In genomic region chr13:39874331-39875055, GRCh38 we compare ENCODE assay signal across 25 cellular contexts.
A peak's percentile ranks its signal among the peaks of the same experiment; 100 is the strongest.
DNase-seq lines count a peak whose midpoint lies in the region; ATAC-seq, FAIRE-seq and TF ChIP-seq lines count a peak whose summit lies in the region.
"Had no signal": no experiment of that assay in that cellular context is flagged by ENCODE, and none has a peak within 500 bp of the region (broad histone marks: within the 10 kb centered on the region; RNA-seq: fewer than 3 reads in every experiment).

No MANE protein-coding gene starts in this region.

- no peaks in the 10 kb centered on the region for H4K20me1 ChIP-seq in HepG2 (ENCODE audit: insufficient read depth, low read length)

- no peak overlapping the region for H3K9ac ChIP-seq in liver (ENCODE audit: low read depth in 1 of 2, low read length in 2 of 2)
- H3K9ac ChIP-seq in HepG2 (ENCODE audit: insufficient read depth, low read depth, low read length), result no peak overlapping the region
- H3K9ac ChIP-seq: neural progenitor cell had no signal

- H3K4me3 ChIP-seq in liver (ENCODE audit: low read depth in 1 of 3, low read length in 3 of 3) (no peak overlapping the region), HepG2 (replicated peaks in 1 of 3; ENCODE audit: insufficient read depth in 1 of 3, low read depth in 2 of 3, low read length in 3 of 3) (no peak overlapping the region)
- H3K4me3 ChIP-seq: HAP-1, lower lobe of right lung, neural progenitor cell, sigmoid colon, tibial artery had no signal

- H3K27ac ChIP-seq in liver (ENCODE audit: low read depth in 1 of 2, low read length in 2 of 2), result no peak overlapping the region
- no peak overlapping the region for H3K27ac ChIP-seq in HepG2 (ENCODE audit: extremely low read length, insufficient read depth, low read length)
- H3K27ac ChIP-seq: foreskin keratinocyte, HL-60, lower lobe of right lung, neural progenitor cell, tibial artery had no signal

- in situ Hi-C loops in HepG2 (cut with HindIII; ENCODE audit: extremely low pct_ligation_motif_present, low pct_unique_long_range_greater_than_20kb), result no loop called here

- CTCF ChIA-PET in HepG2 (lab: Yijun Ruan, JAX; ENCODE audit: low intra/inter-chr PET ratio, low total read pairs), result no interaction called here

- no TSS peak for BruUV-seq in HepG2 (replicated peaks; lab: Mats Ljungman, UMichigan)

- H3K79me2 ChIP-seq in HepG2 (ENCODE audit: insufficient read depth, low read length), result no peaks in the 10 kb centered on the region

- no peak overlapping the region for H2AFZ ChIP-seq in HepG2 (ENCODE audit: low read length)
- H2AFZ ChIP-seq: neural progenitor cell had no signal

- WGBS in liver, result 76% methylated on average over 3 of the region's 3 CpGs
- WGBS in HepG2 (ENCODE audit: low lambda C conversion rate), result 11% methylated on average over 3 of the region's 3 CpGs

- intact Hi-C loops in HepG2 (cut with micrococcal nuclease; ENCODE audit: unreplicated experiment), result no loop called here

- TF ChIP-seq RAD21 in liver (IDR thresholded peaks at IDR 0.05) (no peak), HepG2 (CRISPR knock-in tag; IDR thresholded peaks at IDR 0.05) (no peak)

- no peaks in the 10 kb centered on the region for H3K4me1 ChIP-seq in liver (ENCODE audit: control insufficient read depth in 4 of 4, insufficient read depth in 4 of 4, low read length in 3 of 4)
- no peaks in the 10 kb centered on the region for H3K4me1 ChIP-seq in HepG2 (ENCODE audit: insufficient read depth, low read length)
- H3K4me1 ChIP-seq: HAP-1, neural progenitor cell had no signal

- H3K9me3 ChIP-seq in liver (ENCODE audit: control insufficient read depth in 4 of 4, low read length in 3 of 4) (no peaks in the 10 kb centered on the region), HepG2 (ENCODE audit: low read length) (no peaks in the 10 kb centered on the region)
- H3K9me3 ChIP-seq: HAP-1, lower lobe of right lung, sigmoid colon, tibial artery had no signal

- TF ChIP-seq EP300 in HepG2 (IDR thresholded peaks at IDR 0.05; ENCODE audit: low read depth in 2 of 2, low read length in 2 of 2) (no peak), HepG2 (CRISPR knock-in tag; IDR thresholded peaks at IDR 0.05; ENCODE audit: borderline replicate concordance) (no peak)

- TF ChIP-seq POLR2A in HepG2 (IDR thresholded peaks at IDR 0.05; ENCODE audit: insufficient read depth in 1 of 2, low read depth in 2 of 2, low read length in 2 of 2), result no peak

- FAIRE-seq in HepG2 (lab: Jason Lieb, UNC) (no peak), HTR-8/SVneo (lab: Jason Lieb, UNC) (no peak)

- no peak overlapping the region for H3K4me2 ChIP-seq in HepG2 (ENCODE audit: low read depth, low read length)
- H3K4me2 ChIP-seq: neural progenitor cell had no signal

- POLR2A ChIA-PET in HepG2 (lab: Yijun Ruan, JAX), result no interaction called here

- TF ChIP-seq CTCF in liver (IDR thresholded peaks at IDR 0.05; ENCODE audit: low read depth, low read length, missing input control) (no peak), HepG2 (CRISPR knock-in tag; IDR thresholded peaks at IDR 0.05) (no peak)

- ATAC-seq in HepG2 (no peak), GM21423 (IDR thresholded peaks at IDR 0.05; ENCODE audit: unreplicated experiment) (no peak), HG03442 (IDR thresholded peaks at IDR 0.05; ENCODE audit: unreplicated experiment) (no peak)
- ATAC-seq: foreskin keratinocyte; lower lobe of right lung; stimulated activated naive CD8-positive, alpha-beta T cell treated with anti-CD3 and anti-CD28 coated beads, Interleukin-15, amount 100 ng/mL, for 72 hours; WTC11 had no signal

- no peak for DNase-seq in HepG2 (ENCODE audit: low spot score)
- peak; percentile 17 to 73 for DNase-seq in NCI-H446 (lab: John Stamatoyannopoulos, UW)
- peak; percentile 26 for DNase-seq in fibroblast of gingiva (ENCODE audit: low read depth)
- no peak for DNase-seq in HTR-8/SVneo (ENCODE audit: insufficient read length, low spot score)
- no peak for DNase-seq in NCI-H2081 treated with DMSO at 0.1 percent for 48 hours (lab: John Stamatoyannopoulos, UW)
- DNase-seq: activated CD4-positive, alpha-beta T cell treated with anti-CD3 and anti-CD28 coated beads, Interleukin-2, amount 50 U/mL, for 4 hours; activated naive CD4-positive, alpha-beta T cell treated with anti-CD3 and anti-CD28 coated beads, Interleukin-2, amount 10 ng/mL, durations not matched to agents 7 days and 5 days; anterior cingulate cortex; cortex of kidney; foreskin keratinocyte; lower lobe of right lung; NCI-H1048; NCI-H1930; posterior cingulate gyrus; sigmoid colon; stimulated activated naive CD8-positive, alpha-beta T cell treated with anti-CD3 and anti-CD28 coated beads, Interleukin-15, amount 100 ng/mL, for 72 hours; T-helper 9 cell; tibial artery had no signal

- peaks cover 0 to 4% (median 0%) of the 10 kb centered on the region in 4 donors for H3K27me3 ChIP-seq in liver (ENCODE audit: control insufficient read depth in 4 of 4, insufficient read depth in 4 of 4, low read length in 3 of 4)
- no peaks in the 10 kb centered on the region for H3K27me3 ChIP-seq in HepG2 (ENCODE audit: control insufficient read depth in 1 of 2, insufficient read depth in 2 of 2, low read length in 2 of 2)
- H3K27me3 ChIP-seq: foreskin keratinocyte, neural progenitor cell, tibial artery had no signal

- H3K36me3 ChIP-seq in liver (ENCODE audit: control insufficient read depth in 4 of 4, insufficient read depth in 3 of 4, low read depth in 1 of 4, low read length in 3 of 4), result no peaks in the 10 kb centered on the region
- no peaks in the 10 kb centered on the region for H3K36me3 ChIP-seq in HepG2 (replicated peaks in 1 of 2; ENCODE audit: control insufficient read depth in 1 of 2, insufficient read depth in 2 of 2, low read length in 2 of 2)
- H3K36me3 ChIP-seq: HAP-1, lower lobe of right lung, neural progenitor cell, sigmoid colon, tibial artery had no signal

TF ChIP-seq in liver, 16 proteins besides CTCF, POLR2A, EP300 and RAD21:
- peak; percentile 32 for TF ChIP-seq NR2F2 (IDR thresholded peaks at IDR 0.05)
- TF ChIP-seq RXRA (IDR thresholded peaks at IDR 0.05), result no peak

TF ChIP-seq in HepG2, 621 proteins besides CTCF, POLR2A, EP300 and RAD21:
- no peak for TF ChIP-seq ZNF580 (CRISPR knock-in tag; IDR thresholded peaks at IDR 0.05; ENCODE audit: borderline replicate concordance, low read depth)

Comparison
In these comparisons a context has a peak if more than half of its experiments do, and no peak if none do; other contexts are left out.
1. DNase-seq: peak in NCI-H446 (2 of 2) and fibroblast of gingiva (single experiment); none in HepG2 (single experiment), HTR-8/SVneo (single experiment) and NCI-H2081 treated with DMSO at 0.1 percent for 48 hours (single experiment).